18 cellular contexts compared by ENCODE assay signal in genomic region chr14:94162466-94162865, GRCh38. TPM values are rescaled to one million over a fixed set of nuclear protein-coding genes. Genes with fewer than 3 reads are reported as not detected.
DNase-seq lines count a peak whose midpoint lies in the region; ATAC-seq and TF ChIP-seq lines count a peak whose summit lies in the region.
"Had no signal": no experiment of that assay in that cellular context is flagged by ENCODE, and none has a peak within 500 bp of the region (broad histone marks: within the 10 kb centered on the region; RNA-seq: fewer than 3 reads in every experiment).

No MANE protein-coding gene starts in this region.

- no peaks in the 10 kb centered on the region for H3K27me3 Mint-ChIP-seq in activated CD4-positive, alpha-beta T cell treated with anti-CD3 and anti-CD28 coated beads, Interleukin-2, amount 10 ng/mL, durations not matched to agents 7 days and 5 days
- no peaks in the 10 kb centered on the region for H3K27me3 Mint-ChIP-seq in T-helper 17 cell
- no peaks in the 10 kb centered on the region for H3K27me3 Mint-ChIP-seq in naive thymus-derived CD4-positive, alpha-beta T cell

- peak overlapping the region; percentile 57 for H3K27ac Mint-ChIP-seq in activated CD4-positive, alpha-beta T cell treated with anti-CD3 and anti-CD28 coated beads, Interleukin-2, amount 10 ng/mL, durations not matched to agents 7 days and 5 days
- H3K27ac Mint-ChIP-seq in T-helper 17 cell = peak overlapping the region; percentile 91
- H3K27ac Mint-ChIP-seq in naive thymus-derived CD4-positive, alpha-beta T cell = peak overlapping the region in 6 of 9 donors; percentile 66 to 83 (median 72)
- H3K27ac Mint-ChIP-seq: IgD-negative memory B cell had no signal

- DNase-seq in activated CD4-positive, alpha-beta T cell treated with anti-CD3 and anti-CD28 coated beads, Interleukin-2, amount 10 ng/mL, durations not matched to agents 7 days and 5 days = no peak
- DNase-seq in activated CD4-positive, alpha-beta T cell treated with anti-CD3 and anti-CD28 coated beads, Interleukin-2, amount 50 U/mL, for 4 hours = no peak
- DNase-seq in T-helper 17 cell (no peak), left ventricle myocardium inferior (no peak), NCI-H146 treated with DMSO at 0.1 percent for 48 hours (lab: John Stamatoyannopoulos, UW; ENCODE audit: unreplicated experiment) (no peak)
- no peak for DNase-seq in naive thymus-derived CD4-positive, alpha-beta T cell
- DNase-seq: COR-L47, DMS79 treated with DMSO at 0.1 percent for 48 hours, GOT3, NCI-H1694 treated with DMSO at 0.1 percent for 48 hours, NCI-H2081 treated with DMSO at 0.1 percent for 48 hours, NCI-H446, NCI-H526, SJCRH30 had no signal

- no peak overlapping the region for H3K9ac ChIP-seq in BLaER1

- CTCF ChIA-PET in activated CD4-positive, alpha-beta T cell treated with anti-CD3 and anti-CD28 coated beads, Interleukin-2, amount 10 ng/mL, durations not matched to agents 7 days and 5 days (lab: Charles Lee) = no interaction called here
- CTCF ChIA-PET in naive thymus-derived CD4-positive, alpha-beta T cell (lab: Charles Lee) = interaction anchor here (0.6 to 1.4 kb wide), 3 partner anchors 18 to 984 kb away, joined by 3 read pairs; no protein-coding TSS in a partner anchor

- peak overlapping the region; percentile 28 for H3K4me2 ChIP-seq in BLaER1

- intact Hi-C loops in naive thymus-derived CD4-positive, alpha-beta T cell (cut with micrococcal nuclease) = loop anchor here in 1 of 2 donors (2.0 kb wide), 1 partner anchor 14 kb away; no protein-coding TSS in a partner anchor
- intact Hi-C loops in left ventricle myocardium inferior (cut with micrococcal nuclease) = no loop called here

- no peak overlapping the region for H3K27ac ChIP-seq in BLaER1
- H3K27ac ChIP-seq in naive thymus-derived CD4-positive, alpha-beta T cell (ENCODE audit: low read depth, low read length) = no peak overlapping the region
- H3K27ac ChIP-seq in left ventricle myocardium inferior (replicated peaks) = no peak overlapping the region
- H3K27ac ChIP-seq: SJCRH30 had no signal

- no peak overlapping the region for H3K4me3 ChIP-seq in BLaER1
- H3K4me3 ChIP-seq in naive thymus-derived CD4-positive, alpha-beta T cell (ENCODE audit: low read length) = no peak overlapping the region
- H3K4me3 ChIP-seq in left ventricle myocardium inferior = no peak overlapping the region
- H3K4me3 ChIP-seq: SJCRH30 had no signal

- H3K9me3 Mint-ChIP-seq in activated CD4-positive, alpha-beta T cell treated with anti-CD3 and anti-CD28 coated beads, Interleukin-2, amount 10 ng/mL, durations not matched to agents 7 days and 5 days = no peaks in the 10 kb centered on the region
- H3K9me3 Mint-ChIP-seq in naive thymus-derived CD4-positive, alpha-beta T cell = no peaks in the 10 kb centered on the region
- H3K9me3 Mint-ChIP-seq: IgD-negative memory B cell had no signal

- no peak for TF ChIP-seq CTCF in left ventricle myocardium inferior (IDR thresholded peaks at IDR 0.05; ENCODE audit: borderline replicate concordance)

- H3K36me3 ChIP-seq in BLaER1 = no peaks in the 10 kb centered on the region
- no peaks in the 10 kb centered on the region for H3K36me3 ChIP-seq in naive thymus-derived CD4-positive, alpha-beta T cell (ENCODE audit: control insufficient read depth in 2 of 3, insufficient read depth in 3 of 3, low read length in 3 of 3)
- H3K36me3 ChIP-seq in left ventricle myocardium inferior = no peaks in the 10 kb centered on the region
- H3K36me3 ChIP-seq: SJCRH30 had no signal

- H3K4me3 Mint-ChIP-seq in activated CD4-positive, alpha-beta T cell treated with anti-CD3 and anti-CD28 coated beads, Interleukin-2, amount 10 ng/mL, durations not matched to agents 7 days and 5 days = no peak overlapping the region
- no peak overlapping the region for H3K4me3 Mint-ChIP-seq in T-helper 17 cell
- peak overlapping the region in 3 of 10 donors; percentile 9 to 32 (median 12) for H3K4me3 Mint-ChIP-seq in naive thymus-derived CD4-positive, alpha-beta T cell
- H3K4me3 Mint-ChIP-seq: IgD-negative memory B cell had no signal

- no peaks in the 10 kb centered on the region for H4K20me1 ChIP-seq in BLaER1

- no peaks in the 10 kb centered on the region for H3K9me3 ChIP-seq in BLaER1
- H3K9me3 ChIP-seq in T-helper 17 cell (ENCODE audit: control insufficient read depth, low read length, poor library complexity, severe bottlenecking) = no peaks in the 10 kb centered on the region
- H3K9me3 ChIP-seq in naive thymus-derived CD4-positive, alpha-beta T cell (ENCODE audit: control insufficient read depth in 2 of 3, low read length in 3 of 3) = no peaks in the 10 kb centered on the region
- no peaks in the 10 kb centered on the region for H3K9me3 ChIP-seq in left ventricle myocardium inferior (replicated peaks)
- H3K9me3 ChIP-seq: SJCRH30 had no signal

- ATAC-seq in T-helper 17 cell (no peak), HG03565 (IDR thresholded peaks at IDR 0.05; ENCODE audit: unreplicated experiment) (no peak)
- ATAC-seq in naive thymus-derived CD4-positive, alpha-beta T cell = no peak
- ATAC-seq: HCT116 had no signal

- H3K27me3 ChIP-seq in BLaER1 (no peaks in the 10 kb centered on the region), left ventricle myocardium inferior (ENCODE audit: low read depth) (peaks cover 23% of the 10 kb centered on the region)
- H3K27me3 ChIP-seq in naive thymus-derived CD4-positive, alpha-beta T cell (ENCODE audit: control insufficient read depth in 2 of 2, insufficient read depth in 2 of 2, low read length in 2 of 2) = no peaks in the 10 kb centered on the region
- H3K27me3 ChIP-seq: SJCRH30 had no signal

- no peaks in the 10 kb centered on the region for H3K36me3 Mint-ChIP-seq in activated CD4-positive, alpha-beta T cell treated with anti-CD3 and anti-CD28 coated beads, Interleukin-2, amount 10 ng/mL, durations not matched to agents 7 days and 5 days (ENCODE audit: low read depth)
- peaks cover 3% of the 10 kb centered on the region for H3K36me3 Mint-ChIP-seq in T-helper 17 cell (ENCODE audit: low read depth)
- no peaks in the 10 kb centered on the region for H3K36me3 Mint-ChIP-seq in naive thymus-derived CD4-positive, alpha-beta T cell
- H3K36me3 Mint-ChIP-seq: IgD-negative memory B cell had no signal

- H3K4me1 Mint-ChIP-seq in activated CD4-positive, alpha-beta T cell treated with anti-CD3 and anti-CD28 coated beads, Interleukin-2, amount 10 ng/mL, durations not matched to agents 7 days and 5 days = peaks cover 67% of the 10 kb centered on the region
- peaks cover 55% of the 10 kb centered on the region for H3K4me1 Mint-ChIP-seq in T-helper 17 cell
- H3K4me1 Mint-ChIP-seq in naive thymus-derived CD4-positive, alpha-beta T cell = peaks cover 24 to 69% (median 58%) of the 10 kb centered on the region in 7 donors

- POLR2A ChIA-PET in activated CD4-positive, alpha-beta T cell treated with anti-CD3 and anti-CD28 coated beads, Interleukin-2, amount 10 ng/mL, durations not matched to agents 7 days and 5 days (lab: Charles Lee) = no interaction called here
- POLR2A ChIA-PET in naive thymus-derived CD4-positive, alpha-beta T cell (lab: Charles Lee) = interaction anchor here (1.0 to 1.3 kb wide), 3 partner anchors 13 to 26 kb away, joined by 3 to 4 read pairs (median 3); no protein-coding TSS in a partner anchor

- H3K4me1 ChIP-seq in BLaER1 (peaks cover 45% of the 10 kb centered on the region), left ventricle myocardium inferior (peaks cover 11% of the 10 kb centered on the region)
- peaks cover 12 to 46% of the 10 kb centered on the region in 2 donors for H3K4me1 ChIP-seq in naive thymus-derived CD4-positive, alpha-beta T cell (ENCODE audit: control insufficient read depth in 2 of 2, insufficient read depth in 2 of 2, low read length in 2 of 2)

RNA-seq across cellular contexts. Expression of gene PPP4R4, which starts 11.7 kb away (rescaled TPM):
- 1 to 10 TPM; 3.0 to 3.7 TPM for total RNA-seq in activated CD4-positive, alpha-beta T cell treated with anti-CD3 and anti-CD28 coated beads, Interleukin-2, amount 10 ng/mL, durations not matched to agents 7 days and 5 days
- 1 to 10 TPM; 2.6 to 6.7 TPM for total RNA-seq in T-helper 17 cell
- total RNA-seq in naive thymus-derived CD4-positive, alpha-beta T cell = 1 to 10 TPM in 4 of 5 experiments, under 1 TPM in 1; 0.44 to 2.4 (median 1.7) TPM
- polyA plus RNA-seq in naive thymus-derived CD4-positive, alpha-beta T cell = under 1 TPM; 0.06 to 0.19 TPM
- not detected for total RNA-seq in left ventricle myocardium inferior

RNA-seq across cellular contexts. Expression of gene IFI27L2, which starts 33.1 kb away (rescaled TPM):
- total RNA-seq in activated CD4-positive, alpha-beta T cell treated with anti-CD3 and anti-CD28 coated beads, Interleukin-2, amount 10 ng/mL, durations not matched to agents 7 days and 5 days = 10 to 100 TPM; 76.0 to 91.3 TPM
- 10 to 100 TPM; 21.5 to 25.8 TPM for total RNA-seq in T-helper 17 cell
- 10 to 100 TPM; 17.2 to 65.8 (median 26.5) TPM for total RNA-seq in naive thymus-derived CD4-positive, alpha-beta T cell
- polyA plus RNA-seq in naive thymus-derived CD4-positive, alpha-beta T cell = 10 to 100 TPM; 34.0 to 47.6 TPM
- total RNA-seq in left ventricle myocardium inferior = 56.6 TPM

RNA-seq across cellular contexts. Expression of gene IFI27, which starts 51.9 kb away (rescaled TPM):
- total RNA-seq in activated CD4-positive, alpha-beta T cell treated with anti-CD3 and anti-CD28 coated beads, Interleukin-2, amount 10 ng/mL, durations not matched to agents 7 days and 5 days = 100 to 1,000 TPM; 158 to 193 TPM
- total RNA-seq in T-helper 17 cell (1 to 10 TPM in 1 of 2 donors, under 1 TPM in 1; 0.63 to 1.0 TPM), left ventricle myocardium inferior (130 TPM)
- total RNA-seq in naive thymus-derived CD4-positive, alpha-beta T cell = 100 to 1,000 TPM in 1 of 5 experiments, 1 to 10 TPM in 1, under 1 TPM in 1, not detected in 2; 1.00 to 221 (median 2.9) TPM
- under 1 TPM in 1 of 2 donors, not detected in 1; 0.74 TPM for polyA plus RNA-seq in naive thymus-derived CD4-positive, alpha-beta T cell
- polyA plus RNA-seq: IgD-negative memory B cell had no signal
